In genomic region chr19:42295831-42296525, GRCh38 we compare ENCODE assay signal across 7 cellular contexts. TPM values are rescaled to one million over a fixed set of nuclear protein-coding genes. Genes with fewer than 3 reads are reported as not detected.
DNase-seq lines count a peak whose midpoint lies in the region; TF ChIP-seq lines count a peak whose summit lies in the region.

No MANE protein-coding gene starts in this region.

- no peaks in the 10 kb centered on the region for H3K9me3 ChIP-seq in vagina

- H3K4me1 ChIP-seq in KMS-11 (ENCODE audit: low read depth, poor library complexity, severe bottlenecking) (peaks cover 5% of the 10 kb centered on the region), vagina (no peaks in the 10 kb centered on the region)

- in situ Hi-C loops in GM13977 (cut with MboI; ENCODE audit: low pct_unique_long_range_greater_than_20kb, low sequenced_read_pairs, unreplicated experiment): loop anchor here (25.0 kb wide), 1 partner anchor 184 kb away; no protein-coding TSS in a partner anchor

- peak; percentile 94 for TF ChIP-seq CTCF in GM13977 (IDR thresholded peaks at IDR 0.05; ENCODE audit: extremely low read depth, insufficient read depth, missing control alignments)
- TF ChIP-seq CTCF in KMS-11 (conservative IDR thresholded peaks at IDR 0.05; ENCODE audit: low read depth, low read length): peak; percentile 98
- TF ChIP-seq CTCF in vagina (IDR thresholded peaks at IDR 0.05): peak; percentile 86 to 94 (median 88)

- no peak overlapping the region for H2AFZ ChIP-seq in KMS-11 (ENCODE audit: low read depth)

- TF ChIP-seq POLR2A in Raji (IDR thresholded peaks at IDR 0.05; ENCODE audit: insufficient read depth, low read depth, low read length) (peak; percentile 39; the same call in 1 of the 2 replicates), vagina (IDR thresholded peaks at IDR 0.05) (no peak)

- no peak overlapping the region for H3K4me3 ChIP-seq in KMS-11 (IDR thresholded peaks at IDR 0.05; ENCODE audit: insufficient read depth, low read depth, low read length)
- no peak overlapping the region for H3K4me3 ChIP-seq in vagina

- intact Hi-C loops in posterior vena cava (cut with DNase I) (loop anchor here in 1 of 2 donors (10.0 kb wide), 1 partner anchor 51 kb away; the partner anchor contains the start of gene GSK3A), vagina (cut with DNase I) (no loop called here)

- H3K27ac ChIP-seq in KMS-11 (no peak overlapping the region), vagina (no peak overlapping the region)

- DNase-seq in GM13977 (ENCODE audit: low spot score): peak; percentile 89
- DNase-seq in activated effector memory CD4-positive, alpha-beta T cell treated with anti-CD3 and anti-CD28 coated beads, Interleukin-2, amount 50 U/mL, for 16 hours: peak; percentile 96
- peak; percentile 75 for DNase-seq in germinal center (ENCODE audit: low spot score)
- peak; percentile 94 for DNase-seq in posterior vena cava (ENCODE audit: low spot score)
- DNase-seq in vagina (ENCODE audit: extremely low spot score in 2 of 2): no peak

- H3K36me3 ChIP-seq in KMS-11 (ENCODE audit: insufficient read depth) (no peaks in the 10 kb centered on the region), vagina (peaks cover 0 to 30% of the 10 kb centered on the region in 2 donors)

- H3K79me2 ChIP-seq in KMS-11 (ENCODE audit: insufficient read depth, low read depth): no peaks in the 10 kb centered on the region

- H3K4me2 ChIP-seq in KMS-11: no peak overlapping the region

- H3K27me3 ChIP-seq in KMS-11 (ENCODE audit: insufficient read depth, low read depth) (no peaks in the 10 kb centered on the region), vagina (no peaks in the 10 kb centered on the region)

- no peak overlapping the region for H3K9ac ChIP-seq in KMS-11

- H4K20me1 ChIP-seq in KMS-11 (ENCODE audit: insufficient read depth): no peaks in the 10 kb centered on the region

RNA-seq across cellular contexts. Expression of gene PRR19, which starts 6.0 kb away (rescaled TPM):
- total RNA-seq in posterior vena cava (under 1 TPM in 1 of 2 donors, not detected in 1; 0.19 TPM), vagina (not detected)

RNA-seq across cellular contexts. Expression of gene PAFAH1B3, which starts 6.4 kb away (rescaled TPM):
- total RNA-seq in posterior vena cava (1 to 10 TPM; 5.7 to 5.8 TPM), vagina (21.9 TPM)

RNA-seq across cellular contexts. Expression of gene TMEM145, which starts 17.1 kb away (rescaled TPM):
- under 1 TPM in 1 of 2 donors, not detected in 1; 0.14 TPM for total RNA-seq in posterior vena cava
- not detected for total RNA-seq in vagina

RNA-seq across cellular contexts. Expression of gene CIC, which starts 26.9 kb away (rescaled TPM):
- total RNA-seq in posterior vena cava (10 to 100 TPM; 57.7 to 79.0 TPM), vagina (36.1 TPM)

RNA-seq across cellular contexts. Expression of gene MEGF8, which starts 29.5 kb away (rescaled TPM):
- total RNA-seq in posterior vena cava: 10 to 100 TPM; 16.8 to 20.4 TPM
- 13.5 TPM for total RNA-seq in vagina

Comparison
In these comparisons a context has a peak if more than half of its experiments do, and no peak if none do; other contexts are left out.
1. DNase-seq: peak in GM13977 (single experiment), activated effector memory CD4-positive, alpha-beta T cell treated with anti-CD3 and anti-CD28 coated beads, Interleukin-2, amount 50 U/mL, for 16 hours (single experiment), germinal center (single experiment) and posterior vena cava (single experiment); none in vagina (0 of 2).
2. Peak in every context shown above with its lines, with median percentiles within 50 percentile points of each other: CTCF ChIP-seq.